1 cellular context compared by ENCODE assay signal in genomic region chr13:93794197-93794885, GRCh38.
A peak's percentile ranks its signal among the peaks of the same experiment; 100 is the strongest.
TF ChIP-seq lines count a peak whose summit lies in the region.

No MANE protein-coding gene starts in this region.

TF ChIP-seq in GM12878, 131 proteins besides CTCF, POLR2A, EP300 and RAD21 (continued from another document):
- 0 out of 2 replicates have a peak, but pooled peaks have one; percentile 17 for TF ChIP-seq EED (IDR thresholded peaks at IDR 0.05; ENCODE audit: low read depth)
- peak; percentile 49; the same call in 1 of the 2 replicates for TF ChIP-seq GABPA (IDR thresholded peaks at IDR 0.05; ENCODE audit: low read depth)
- peak in 1 of 2 experiments; percentile 42; a peak in 1 of 4 replicates for TF ChIP-seq ETV6 (conservative IDR thresholded peaks at IDR 0.05 in 1 of 2, IDR thresholded peaks at IDR 0.05 in 1 of 2; ENCODE audit: borderline replicate concordance in 1 of 2, low read depth in 1 of 2)
- peak; percentile 56 for TF ChIP-seq JUNB (IDR thresholded peaks at IDR 0.05)
- TF ChIP-seq ATF2 (IDR thresholded peaks at IDR 0.05; ENCODE audit: low read length) = peak; percentile 53; the same call in 1 of the 2 replicates
- 0 out of 2 replicates have a peak, but pooled peaks have one; percentile 18 for TF ChIP-seq IKZF1 (conservative IDR thresholded peaks at IDR 0.05)
- 0 out of 2 replicates have a peak, but pooled peaks have one; percentile 12 for TF ChIP-seq SPI1 (IDR thresholded peaks at IDR 0.05; ENCODE audit: borderline replicate concordance, insufficient read depth, low read depth, low read length)
- TF ChIP-seq TCF12 (IDR thresholded peaks at IDR 0.05; ENCODE audit: low read depth, low read length) = 0 out of 2 replicates have a peak, but pooled peaks have one; percentile 5
- no peak for TF ChIP-seq ELK1 (IDR thresholded peaks at IDR 0.05; ENCODE audit: low read depth, low read length)
- TF ChIP-seq IKZF2 (IDR thresholded peaks at IDR 0.05) = peak in 1 of 2 experiments; percentile 51; a peak in 2 of 4 replicates
